13 cellular contexts compared by ENCODE assay signal in genomic region chrX:23634181-23634580, GRCh38. TPM values are rescaled to one million over a fixed set of nuclear protein-coding genes. Genes with fewer than 3 reads are reported as not detected.
DNase-seq lines count a peak whose midpoint lies in the region; ATAC-seq, FAIRE-seq and TF ChIP-seq lines count a peak whose summit lies in the region.
"Had no signal": no experiment of that assay in that cellular context is flagged by ENCODE, and none has a peak within 500 bp of the region (broad histone marks: within the 10 kb centered on the region; RNA-seq: fewer than 3 reads in every experiment).

No MANE protein-coding gene starts in this region.

- H3K4me3 ChIP-seq in bronchial epithelial cell (ENCODE audit: low read depth, low read length) (no peak overlapping the region), psoas muscle (no peak overlapping the region), testis (no peak overlapping the region)
- H3K4me3 ChIP-seq: mucosa of descending colon had no signal

- 20 to 45% (median 31%) methylated on average over 1 of the region's 1 CpG for WGBS in psoas muscle, 3 donors
- WGBS in testis, 2 donors, result 16 to 29% methylated on average over 1 of the region's 1 CpG

- no peaks in the 10 kb centered on the region for H3K9me3 ChIP-seq in psoas muscle
- no peaks in the 10 kb centered on the region for H3K9me3 ChIP-seq in testis
- H3K9me3 ChIP-seq: mucosa of descending colon had no signal

- FAIRE-seq in bronchial epithelial cell (lab: Jason Lieb, UNC), result no peak

- intact Hi-C loops in psoas muscle (cut with DNase I) (no loop called here), testis (cut with DNase I; ENCODE audit: low total_unique reads) (no loop called here)

- TF ChIP-seq CTCF in bronchial epithelial cell (IDR thresholded peaks at IDR 0.05; ENCODE audit: insufficient read depth, low read length, severe bottlenecking) (no peak), psoas muscle (IDR thresholded peaks at IDR 0.05) (peak; percentile 23), testis (IDR thresholded peaks at IDR 0.05) (no peak)

- DNase-seq in NCI-H82 (lab: John Stamatoyannopoulos, UW) (peak; percentile 3), NCI-H82 treated with DMSO at 0.1 percent for 48 hours (lab: John Stamatoyannopoulos, UW; ENCODE audit: unreplicated experiment) (no peak), NAMALWA (ENCODE audit: low spot score) (peak; percentile 25), bronchial epithelial cell (ENCODE audit: low read depth) (peak; percentile 5), psoas muscle (no peak), testis (no peak), NCI-H1417 treated with DMSO at 0.1 percent for 48 hours (lab: John Stamatoyannopoulos, UW) (no peak), hippocampal formation (lab: John Stamatoyannopoulos, UW) (no peak)
- DNase-seq: aorta; mucosa of descending colon; MV-4-11; Right ventricle myocardium superior; stimulated activated naive CD8-positive, alpha-beta T cell treated with anti-CD3 and anti-CD28 coated beads, Interleukin-15, amount 100 ng/mL, for 72 hours had no signal

- no peak overlapping the region for H3K27ac ChIP-seq in psoas muscle
- no peak overlapping the region for H3K27ac ChIP-seq in testis

- ATAC-seq in psoas muscle, result no peak
- ATAC-seq: mucosa of descending colon; stimulated activated naive CD8-positive, alpha-beta T cell treated with anti-CD3 and anti-CD28 coated beads, Interleukin-15, amount 100 ng/mL, for 72 hours had no signal

- H3K27me3 ChIP-seq in bronchial epithelial cell (ENCODE audit: control insufficient read depth, insufficient read depth, low read length) (no peaks in the 10 kb centered on the region), psoas muscle (ENCODE audit: insufficient read depth in 3 of 3, low read length in 2 of 3) (peaks cover 0 to 4% (median 0%) of the 10 kb centered on the region in 3 donors), testis (no peaks in the 10 kb centered on the region)

- H3K4me1 ChIP-seq in psoas muscle, result no peaks in the 10 kb centered on the region
- no peaks in the 10 kb centered on the region for H3K4me1 ChIP-seq in testis

- no peaks in the 10 kb centered on the region for H3K36me3 ChIP-seq in bronchial epithelial cell (ENCODE audit: control insufficient read depth, insufficient read depth, low read length)
- no peaks in the 10 kb centered on the region for H3K36me3 ChIP-seq in psoas muscle (ENCODE audit: insufficient read depth in 1 of 2, low read depth in 1 of 2)
- no peaks in the 10 kb centered on the region for H3K36me3 ChIP-seq in testis (ENCODE audit: low read depth, missing control alignments)

- TF ChIP-seq POLR2A in testis (IDR thresholded peaks at IDR 0.05), result no peak

RNA-seq across cellular contexts. Expression of gene PRDX4, which starts 33.1 kb away (rescaled TPM):
- total RNA-seq in bronchial epithelial cell (147 and 179 TPM in 2 replicates), psoas muscle (10 to 100 TPM; 15.4 to 31.8 (median 23.9) TPM), testis (100 to 1,000 TPM; 214 to 218 TPM)
- polyA plus RNA-seq in psoas muscle (100 to 1,000 TPM in 1 of 3 donors, 10 to 100 TPM in 2; 33.0 to 103 (median 36.6) TPM), testis (ENCODE audit: insufficient read depth, low read depth, low replicate concordance) (211 TPM)

Comparison
In these comparisons a context has a peak if more than half of its experiments do, and no peak if none do; other contexts are left out.
1. DNase-seq: peak in NCI-H82 (single experiment), NAMALWA (single experiment) and bronchial epithelial cell (single experiment); none in NCI-H82 treated with DMSO at 0.1 percent for 48 hours (single experiment), psoas muscle (0 of 2), testis (single experiment), NCI-H1417 treated with DMSO at 0.1 percent for 48 hours (single experiment) and hippocampal formation (0 of 2).